In the genomic region with DNA sequence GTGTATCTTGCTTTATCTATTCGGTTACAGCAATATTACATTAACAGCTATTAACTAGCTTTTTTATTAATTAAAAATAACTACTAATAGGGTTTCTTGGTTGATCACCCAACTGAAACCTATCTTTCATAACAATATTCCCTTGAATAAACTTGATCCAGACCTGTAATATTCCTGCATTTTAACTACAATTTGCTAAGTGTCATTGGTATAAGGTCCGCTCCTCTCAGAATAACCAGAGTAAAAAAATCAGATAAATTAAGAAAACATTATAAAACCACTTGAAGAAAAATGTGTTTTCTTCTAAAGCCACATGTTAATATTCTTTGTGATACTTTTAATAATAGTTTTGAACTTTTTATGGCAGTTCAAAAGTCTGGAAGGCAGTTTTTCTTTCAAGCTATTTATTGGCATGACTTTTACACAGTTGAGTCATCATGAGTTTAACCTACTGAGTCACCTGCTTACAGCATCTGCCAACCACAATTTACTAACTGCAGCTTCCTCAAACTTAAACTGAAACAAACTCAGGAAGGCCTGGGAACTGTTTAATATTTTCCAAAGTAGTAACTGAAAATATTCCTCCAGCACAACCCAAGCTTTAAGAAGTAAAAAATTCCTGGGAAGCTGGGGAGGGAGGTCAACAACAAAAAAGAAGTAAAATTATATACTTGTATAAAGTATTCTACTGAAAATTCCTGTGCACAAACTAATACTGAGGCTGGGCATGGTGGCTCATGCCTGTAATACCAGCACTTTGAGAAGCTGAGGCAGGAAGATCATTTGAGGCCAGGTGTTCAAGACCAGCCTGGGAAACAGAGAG, we compare ENCODE assay signal across 8 cellular contexts.
A peak's percentile ranks its signal among the peaks of the same experiment; 100 is the strongest.
DNase-seq lines count a peak whose midpoint lies in the region; ATAC-seq and TF ChIP-seq lines count a peak whose summit lies in the region.

No MANE protein-coding gene starts in this region.

- H3K36me3 ChIP-seq in fibroblast of lung (ENCODE audit: control insufficient read depth, insufficient read depth, low read length) (no peaks in the 10 kb centered on the region), rectal smooth muscle tissue (ENCODE audit: control insufficient read depth, insufficient read depth, low read length) (no peaks in the 10 kb centered on the region)

- H3K9ac ChIP-seq in fibroblast of lung (ENCODE audit: insufficient read depth, low read length) = no peak overlapping the region
- H3K9ac ChIP-seq in rectal smooth muscle tissue (ENCODE audit: low read length) = no peak overlapping the region

- peaks cover 63% of the 10 kb centered on the region for H3K4me1 Mint-ChIP-seq in CD4-positive, alpha-beta T cell (ENCODE audit: low read depth)

- peaks cover 60% of the 10 kb centered on the region for H3K79me2 ChIP-seq in fibroblast of lung (ENCODE audit: control insufficient read depth, insufficient read depth, low read length)

- no peaks in the 10 kb centered on the region for H4K20me1 ChIP-seq in fibroblast of lung (ENCODE audit: control insufficient read depth, extremely low read depth, insufficient read depth, low read length)

- peak; percentile 73 for ATAC-seq in CD4-positive, alpha-beta T cell (ENCODE audit: poor library complexity)
- ATAC-seq in GM19351 (IDR thresholded peaks at IDR 0.05; ENCODE audit: unreplicated experiment) (peak; percentile 97), HG03432 (IDR thresholded peaks at IDR 0.05; ENCODE audit: unreplicated experiment) (peak; percentile 94)

- TF ChIP-seq CTCF in CD4-positive, alpha-beta T cell (IDR thresholded peaks at IDR 0.05) = no peak
- no peak for TF ChIP-seq CTCF in fibroblast of lung (conservative IDR thresholded peaks at IDR 0.05 in 1 of 2, IDR thresholded peaks at IDR 0.05 in 1 of 2; ENCODE audit: low read depth in 1 of 2, low read length in 2 of 2)

- no peaks in the 10 kb centered on the region for H3K9me3 ChIP-seq in CD4-positive, alpha-beta T cell (ENCODE audit: control insufficient read depth, low read length)
- no peaks in the 10 kb centered on the region for H3K9me3 ChIP-seq in fibroblast of lung (ENCODE audit: control insufficient read depth, insufficient read depth, low read depth, low read length)

- CTCF ChIA-PET in CD4-positive, alpha-beta T cell (lab: Charles Lee) = interaction anchor here (1.0 to 1.7 kb wide), 4 partner anchors 19 to 393 kb away, joined by 4 to 6 read pairs (median 5); no protein-coding TSS in a partner anchor

- no peaks in the 10 kb centered on the region for H3K27me3 Mint-ChIP-seq in CD4-positive, alpha-beta T cell

- H3K4me1 ChIP-seq in fibroblast of lung (ENCODE audit: control insufficient read depth, extremely low read depth, insufficient read depth, low read length) (no peaks in the 10 kb centered on the region), rectal smooth muscle tissue (ENCODE audit: control insufficient read depth, insufficient read depth, low read length) (peaks cover 10% of the 10 kb centered on the region)

- H2AFZ ChIP-seq in fibroblast of lung (ENCODE audit: low read length) = no peak overlapping the region

- intact Hi-C loops in CD4-positive, alpha-beta T cell (cut with DNase I, micrococcal nuclease) = no loop called here
- intact Hi-C loops in head of caudate nucleus (cut with DNase I) = no loop called here

- H3K36me3 Mint-ChIP-seq in CD4-positive, alpha-beta T cell (ENCODE audit: low read depth) = peaks cover 12% of the 10 kb centered on the region

- H3K27me3 ChIP-seq in CD4-positive, alpha-beta T cell (ENCODE audit: control insufficient read depth, insufficient read depth, low read length) = no peaks in the 10 kb centered on the region
- no peaks in the 10 kb centered on the region for H3K27me3 ChIP-seq in fibroblast of lung (ENCODE audit: control insufficient read depth, insufficient read depth, low read length)
- H3K27me3 ChIP-seq in rectal smooth muscle tissue (ENCODE audit: control insufficient read depth, insufficient read depth, low read length) = no peaks in the 10 kb centered on the region

- no peak for DNase-seq in CD4-positive, alpha-beta T cell
- DNase-seq in SKM-1 treated with dmso at 0.1 percent for 144 hours (lab: John Stamatoyannopoulos, UW; ENCODE audit: unreplicated experiment) (peak; percentile 84), fibroblast of lung (ENCODE audit: low read depth in 2 of 2) (peak; percentile 93 to 95), head of caudate nucleus (no peak), NK-92 (lab: John Stamatoyannopoulos, UW; ENCODE audit: unreplicated experiment) (no peak)

- H3K4me3 ChIP-seq in fibroblast of lung (replicated peaks in 1 of 4; ENCODE audit: control extremely low read depth in 1 of 4, insufficient read depth in 1 of 4, low read depth in 3 of 4, low read length in 4 of 4) (no peak overlapping the region), rectal smooth muscle tissue (ENCODE audit: low read length) (no peak overlapping the region)

- no peak overlapping the region for H3K27ac ChIP-seq in CD4-positive, alpha-beta T cell (ENCODE audit: low read depth, low read length)
- H3K27ac ChIP-seq in fibroblast of lung (ENCODE audit: insufficient read depth, low read length) (peak overlapping the region; percentile 2), rectal smooth muscle tissue (ENCODE audit: low read depth, low read length) (peak overlapping the region; percentile 66)

- H3K4me2 ChIP-seq in fibroblast of lung (ENCODE audit: extremely low read depth, insufficient read depth, low read length) = peak overlapping the region; percentile 60

- POLR2A ChIA-PET in CD4-positive, alpha-beta T cell (lab: Charles Lee) = interaction anchor here (0.7 to 2.5 kb wide), 6 partner anchors 8 to 395 kb away, joined by 3 to 11 read pairs (median 3); no protein-coding TSS in a partner anchor

- H3K4me3 Mint-ChIP-seq in CD4-positive, alpha-beta T cell = peak overlapping the region; percentile 11

- no peaks in the 10 kb centered on the region for H3K9me3 Mint-ChIP-seq in CD4-positive, alpha-beta T cell

- peak overlapping the region; percentile 20 for H3K27ac Mint-ChIP-seq in CD4-positive, alpha-beta T cell

Comparison
In these comparisons a context has a peak if more than half of its experiments do, and no peak if none do; other contexts are left out.
1. DNase-seq: peak in SKM-1 treated with dmso at 0.1 percent for 144 hours (single experiment) and fibroblast of lung (2 of 2); none in CD4-positive, alpha-beta T cell (0 of 10), head of caudate nucleus (0 of 42) and NK-92 (single experiment).
2. Peak in every context shown above with its lines, with median percentiles within 50 percentile points of each other: ATAC-seq.